In the genomic region with DNA sequence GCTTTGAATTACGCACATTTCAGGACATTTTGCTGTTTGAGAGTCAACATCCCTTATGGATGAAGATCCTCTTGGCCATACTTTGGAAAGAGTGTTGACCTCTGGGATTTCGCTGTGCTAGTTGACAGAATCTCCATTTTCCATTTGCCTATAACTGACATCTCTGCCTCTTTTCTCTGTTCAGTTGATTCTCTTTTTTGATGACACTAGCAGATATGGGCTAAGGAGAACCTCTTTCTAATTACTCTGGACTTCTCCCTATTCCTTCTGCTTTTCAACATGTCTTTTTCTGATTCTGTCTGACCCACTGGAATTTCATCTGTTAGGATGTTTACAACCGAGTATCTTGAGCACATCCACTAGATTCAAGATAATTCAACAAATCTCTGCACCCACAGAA, we compare ENCODE assay signal across 22 cellular contexts.
A peak's percentile ranks its signal among the peaks of the same experiment; 100 is the strongest.
DNase-seq lines count a peak whose midpoint lies in the region; ATAC-seq, FAIRE-seq and TF ChIP-seq lines count a peak whose summit lies in the region.
"Had no signal": no experiment of that assay in that cellular context is flagged by ENCODE, and none has a peak within 500 bp of the region (broad histone marks: within the 10 kb centered on the region; RNA-seq: fewer than 3 reads in every experiment).

No MANE protein-coding gene starts in this region.

- TF ChIP-seq POLR2A in HepG2 (IDR thresholded peaks at IDR 0.05; ENCODE audit: insufficient read depth in 1 of 2, low read depth in 2 of 2, low read length in 2 of 2) = no peak
- TF ChIP-seq POLR2A in right lobe of liver (IDR thresholded peaks at IDR 0.05) = no peak

- BruUV-seq in HepG2 (replicated peaks; lab: Mats Ljungman, UMichigan) = no TSS peak

- in situ Hi-C loops in HepG2 (cut with HindIII; ENCODE audit: extremely low pct_ligation_motif_present, low pct_unique_long_range_greater_than_20kb) = no loop called here

- no peaks in the 10 kb centered on the region for H3K36me3 ChIP-seq in HepG2 (replicated peaks in 1 of 2; ENCODE audit: control insufficient read depth in 1 of 2, insufficient read depth in 2 of 2, low read length in 2 of 2)
- no peaks in the 10 kb centered on the region for H3K36me3 ChIP-seq in right lobe of liver
- H3K36me3 ChIP-seq in right atrium auricular region = no peaks in the 10 kb centered on the region
- H3K36me3 ChIP-seq: BE2C, BLaER1 had no signal

- H3K4me3 Mint-ChIP-seq in T-helper 17 cell (no peak overlapping the region), memory B cell (no peak overlapping the region), nephron progenitor cell (no peak overlapping the region)
- H3K4me3 Mint-ChIP-seq: CD14-positive monocyte; CD4-positive, alpha-beta memory T cell; CD4-positive, CD25-positive, alpha-beta regulatory T cell; CD8-positive, alpha-beta memory T cell had no signal

- no peak for FAIRE-seq in HepG2 (lab: Jason Lieb, UNC)
- FAIRE-seq in GM18507 (lab: Jason Lieb, UNC) = peak; percentile 18
- FAIRE-seq: G401.6, GM12891 had no signal

- CTCF ChIA-PET in HepG2 (lab: Yijun Ruan, JAX; ENCODE audit: low intra/inter-chr PET ratio, low total read pairs) = no interaction called here

- ATAC-seq in HepG2 (no peak), right lobe of liver (no peak), T-helper 17 cell (no peak), memory B cell (ENCODE audit: low read depth) (no peak)

- H3K27ac ChIP-seq in HepG2 (ENCODE audit: extremely low read length, insufficient read depth, low read length) = no peak overlapping the region
- H3K27ac ChIP-seq in right lobe of liver = no peak overlapping the region
- no peak overlapping the region for H3K27ac ChIP-seq in right atrium auricular region
- H3K27ac ChIP-seq: 22Rv1, BLaER1 had no signal

- intact Hi-C loops in HepG2 (cut with micrococcal nuclease; ENCODE audit: unreplicated experiment) (no loop called here), right lobe of liver (cut with DNase I) (no loop called here)

- H3K9me3 ChIP-seq in HepG2 (ENCODE audit: low read length) (no peaks in the 10 kb centered on the region), right lobe of liver (no peaks in the 10 kb centered on the region), T-helper 17 cell (ENCODE audit: control insufficient read depth, low read length, poor library complexity, severe bottlenecking) (no peaks in the 10 kb centered on the region), right atrium auricular region (no peaks in the 10 kb centered on the region)
- H3K9me3 ChIP-seq: BE2C, BLaER1 had no signal

- 2% methylated on average over 3 of the region's 3 CpGs for WGBS in HepG2 (ENCODE audit: low lambda C conversion rate)
- WGBS in right lobe of liver (ENCODE audit: insufficient coverage, low coverage, low lambda C conversion rate, missing lambda C conversion rate) = 91% methylated on average over 3 of the region's 3 CpGs

- peaks cover 2% of the 10 kb centered on the region for H3K36me3 Mint-ChIP-seq in T-helper 17 cell (ENCODE audit: low read depth)
- peaks cover 9% of the 10 kb centered on the region for H3K36me3 Mint-ChIP-seq in memory B cell
- no peaks in the 10 kb centered on the region for H3K36me3 Mint-ChIP-seq in nephron progenitor cell (ENCODE audit: low read depth)
- H3K36me3 Mint-ChIP-seq: CD14-positive monocyte had no signal

- no peaks in the 10 kb centered on the region for H4K20me1 ChIP-seq in HepG2 (ENCODE audit: insufficient read depth, low read length)
- H4K20me1 ChIP-seq: BLaER1 had no signal

- H3K9ac ChIP-seq in HepG2 (ENCODE audit: insufficient read depth, low read depth, low read length) = no peak overlapping the region
- H3K9ac ChIP-seq: BLaER1 had no signal

- peak overlapping the region; percentile 29 for H3K27ac Mint-ChIP-seq in T-helper 17 cell
- peak overlapping the region; percentile 32 for H3K27ac Mint-ChIP-seq in memory B cell
- H3K27ac Mint-ChIP-seq in nephron progenitor cell = no peak overlapping the region
- H3K27ac Mint-ChIP-seq: CD4-positive, CD25-positive, alpha-beta regulatory T cell; CD8-positive, alpha-beta memory T cell had no signal

- TF ChIP-seq CTCF in HepG2 (CRISPR knock-in tag; IDR thresholded peaks at IDR 0.05) = no peak
- TF ChIP-seq CTCF in right lobe of liver (IDR thresholded peaks at IDR 0.05) = no peak
- TF ChIP-seq CTCF in nephron progenitor cell (IDR thresholded peaks at IDR 0.05) = no peak
- no peak for TF ChIP-seq CTCF in right atrium auricular region (IDR thresholded peaks at IDR 0.05)

- H3K4me2 ChIP-seq in HepG2 (ENCODE audit: low read depth, low read length) = no peak overlapping the region

- H3K27me3 Mint-ChIP-seq in T-helper 17 cell (no peaks in the 10 kb centered on the region), memory B cell (no peaks in the 10 kb centered on the region), nephron progenitor cell (ENCODE audit: low read depth, poor library complexity) (peaks cover 12% of the 10 kb centered on the region)
- H3K27me3 Mint-ChIP-seq: CD4-positive, alpha-beta memory T cell; CD4-positive, CD25-positive, alpha-beta regulatory T cell; CD8-positive, alpha-beta memory T cell had no signal

- no peak for TF ChIP-seq RAD21 in HepG2 (CRISPR knock-in tag; IDR thresholded peaks at IDR 0.05)

- H3K4me1 ChIP-seq in HepG2 (ENCODE audit: insufficient read depth, low read length) = no peaks in the 10 kb centered on the region
- peaks cover 0 to 5% (median 0%) of the 10 kb centered on the region in 4 donors for H3K4me1 ChIP-seq in right lobe of liver
- H3K4me1 ChIP-seq in right atrium auricular region = peaks cover 0 to 6% of the 10 kb centered on the region in 2 donors

- H3K9me3 Mint-ChIP-seq in memory B cell (no peaks in the 10 kb centered on the region), nephron progenitor cell (no peaks in the 10 kb centered on the region)
- H3K9me3 Mint-ChIP-seq: CD14-positive monocyte; CD4-positive, alpha-beta memory T cell; CD4-positive, CD25-positive, alpha-beta regulatory T cell; CD8-positive, alpha-beta memory T cell had no signal

- H3K79me2 ChIP-seq in HepG2 (ENCODE audit: insufficient read depth, low read length) = no peaks in the 10 kb centered on the region

- H3K4me3 ChIP-seq in HepG2 (replicated peaks in 1 of 3; ENCODE audit: insufficient read depth in 1 of 3, low read depth in 2 of 3, low read length in 3 of 3) (no peak overlapping the region), right lobe of liver (no peak overlapping the region), right atrium auricular region (no peak overlapping the region)
- H3K4me3 ChIP-seq: BLaER1 had no signal

- no peak overlapping the region for H2AFZ ChIP-seq in HepG2 (ENCODE audit: low read length)

- no peak for TF ChIP-seq EP300 in HepG2 (IDR thresholded peaks at IDR 0.05; ENCODE audit: low read depth in 2 of 2, low read length in 2 of 2)
- no peak for TF ChIP-seq EP300 in HepG2 (CRISPR knock-in tag; IDR thresholded peaks at IDR 0.05; ENCODE audit: borderline replicate concordance)

- POLR2A ChIA-PET in HepG2 (lab: Yijun Ruan, JAX) = no interaction called here

- H3K27me3 ChIP-seq in HepG2 (ENCODE audit: control insufficient read depth in 1 of 2, insufficient read depth in 2 of 2, low read length in 2 of 2) = no peaks in the 10 kb centered on the region
- H3K27me3 ChIP-seq in right lobe of liver = no peaks in the 10 kb centered on the region
- no peaks in the 10 kb centered on the region for H3K27me3 ChIP-seq in right atrium auricular region
- H3K27me3 ChIP-seq: BE2C, BLaER1 had no signal

- no peak for DNase-seq in HepG2 (ENCODE audit: low spot score)
- no peak for DNase-seq in right lobe of liver
- DNase-seq in GM18507 (ENCODE audit: extremely low spot score, insufficient read length, low read depth) = no peak
- no peak for DNase-seq in T-helper 17 cell
- no peak for DNase-seq in memory B cell (ENCODE audit: low spot score in 2 of 2)
- no peak for DNase-seq in nephron progenitor cell
- DNase-seq in NCI-H748 treated with DMSO at 0.1 percent for 48 hours (lab: John Stamatoyannopoulos, UW) = no peak
- no peak for DNase-seq in right atrium auricular region (ENCODE audit: low spot score)
- DNase-seq: ACHN; BE2C; C1 segment of cervical spinal cord; CD4-positive, alpha-beta memory T cell; CD4-positive, CD25-positive, alpha-beta regulatory T cell; CD8-positive, alpha-beta memory T cell; COR-L47; DMS79 treated with DMSO at 0.1 percent for 48 hours; GF-D8 had no signal

- H3K4me1 Mint-ChIP-seq in T-helper 17 cell (peaks cover 10% of the 10 kb centered on the region), memory B cell (peaks cover 16% of the 10 kb centered on the region), nephron progenitor cell (no peaks in the 10 kb centered on the region)
- H3K4me1 Mint-ChIP-seq: CD14-positive monocyte had no signal

TF ChIP-seq in HepG2, 621 proteins besides CTCF, POLR2A, EP300 and RAD21 (continues in another document):
- TF ChIP-seq RFX3 (CRISPR knock-in tag; IDR thresholded peaks at IDR 0.05) (no peak), ZNF660 (CRISPR knock-in tag; IDR thresholded peaks at IDR 0.05; ENCODE audit: borderline replicate concordance, low read depth) (no peak), PPARG (CRISPR knock-in tag; conservative IDR thresholded peaks at IDR 0.05) (no peak), MAFK (conservative IDR thresholded peaks at IDR 0.05 in 1 of 2, IDR thresholded peaks at IDR 0.05 in 1 of 2; ENCODE audit: low read length in 2 of 2) (peak in 1 of 2 experiments; percentile 69; a peak in 2 of 4 replicates), BORCS8-MEF2B (CRISPR knock-in tag; IDR thresholded peaks at IDR 0.05) (no peak), POLR2AphosphoS2 (IDR thresholded peaks at IDR 0.05; ENCODE audit: low read depth, low read length) (no peak)
- TF ChIP-seq, protein P1, sequence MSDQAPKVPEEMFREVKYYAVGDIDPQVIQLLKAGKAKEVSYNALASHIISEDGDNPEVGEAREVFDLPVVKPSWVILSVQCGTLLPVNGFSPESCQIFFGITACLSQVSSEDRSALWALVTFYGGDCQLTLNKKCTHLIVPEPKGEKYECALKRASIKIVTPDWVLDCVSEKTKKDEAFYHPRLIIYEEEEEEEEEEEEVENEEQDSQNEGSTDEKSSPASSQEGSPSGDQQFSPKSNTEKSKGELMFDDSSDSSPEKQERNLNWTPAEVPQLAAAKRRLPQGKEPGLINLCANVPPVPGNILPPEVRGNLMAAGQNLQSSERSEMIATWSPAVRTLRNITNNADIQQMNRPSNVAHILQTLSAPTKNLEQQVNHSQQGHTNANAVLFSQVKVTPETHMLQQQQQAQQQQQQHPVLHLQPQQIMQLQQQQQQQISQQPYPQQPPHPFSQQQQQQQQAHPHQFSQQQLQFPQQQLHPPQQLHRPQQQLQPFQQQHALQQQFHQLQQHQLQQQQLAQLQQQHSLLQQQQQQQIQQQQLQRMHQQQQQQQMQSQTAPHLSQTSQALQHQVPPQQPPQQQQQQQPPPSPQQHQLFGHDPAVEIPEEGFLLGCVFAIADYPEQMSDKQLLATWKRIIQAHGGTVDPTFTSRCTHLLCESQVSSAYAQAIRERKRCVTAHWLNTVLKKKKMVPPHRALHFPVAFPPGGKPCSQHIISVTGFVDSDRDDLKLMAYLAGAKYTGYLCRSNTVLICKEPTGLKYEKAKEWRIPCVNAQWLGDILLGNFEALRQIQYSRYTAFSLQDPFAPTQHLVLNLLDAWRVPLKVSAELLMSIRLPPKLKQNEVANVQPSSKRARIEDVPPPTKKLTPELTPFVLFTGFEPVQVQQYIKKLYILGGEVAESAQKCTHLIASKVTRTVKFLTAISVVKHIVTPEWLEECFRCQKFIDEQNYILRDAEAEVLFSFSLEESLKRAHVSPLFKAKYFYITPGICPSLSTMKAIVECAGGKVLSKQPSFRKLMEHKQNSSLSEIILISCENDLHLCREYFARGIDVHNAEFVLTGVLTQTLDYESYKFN (CRISPR knock-in tag; conservative IDR thresholded peaks at IDR 0.05) = no peak
